In the genomic region with DNA sequence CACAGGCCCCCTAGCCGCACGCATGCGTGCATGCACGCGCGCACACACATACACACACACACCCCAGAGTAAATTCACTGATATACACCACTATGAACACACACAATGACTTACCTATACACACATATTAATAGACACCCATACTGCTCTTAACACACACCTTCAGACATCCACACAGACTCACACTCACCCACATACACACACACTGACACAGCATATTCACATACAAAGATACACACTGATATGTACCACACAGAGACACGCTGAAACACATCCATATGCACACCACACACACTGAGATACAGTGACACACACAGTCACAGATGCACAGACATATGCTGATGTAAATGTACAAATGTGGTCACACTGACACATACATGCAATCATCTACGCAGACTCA, we compare ENCODE assay signal across 30 cellular contexts. TPM values are rescaled to one million over a fixed set of nuclear protein-coding genes. Genes with fewer than 3 reads are reported as not detected.
DNase-seq lines count a peak whose midpoint lies in the region; ATAC-seq and TF ChIP-seq lines count a peak whose summit lies in the region.
"Had no signal": no experiment of that assay in that cellular context is flagged by ENCODE, and none has a peak within 500 bp of the region (broad histone marks: within the 10 kb centered on the region; RNA-seq: fewer than 3 reads in every experiment).

No MANE protein-coding gene starts in this region.

- intact Hi-C loops in cardiac septum (cut with DNase I) (no loop called here), Right ventricle myocardium superior (cut with DNase I) (no loop called here), lower leg skin (cut with DNase I; ENCODE audit: low total_unique reads) (no loop called here), mammary epithelial cell (cut with micrococcal nuclease) (no loop called here)

- peak overlapping the region; percentile 90 for H3K27ac ChIP-seq in caudate nucleus (ENCODE audit: low read depth, low read length)
- H3K27ac ChIP-seq in layer of hippocampus (ENCODE audit: low read depth, low read length), result peak overlapping the region; percentile 90
- no peak overlapping the region for H3K27ac ChIP-seq in mammary epithelial cell (ENCODE audit: insufficient read depth, low read depth, low read length)
- H3K27ac ChIP-seq: 22Rv1, HL-60, SJCRH30 had no signal

- dilution Hi-C loops in mammary epithelial cell (cut with HindIII; ENCODE audit: low sequenced_read_pairs), result no loop called here

- in situ Hi-C loops in mammary epithelial cell (cut with MboI; ENCODE audit: low sequenced_read_pairs in 2 of 2), result no loop called here

- no peak overlapping the region for H3K9ac ChIP-seq in mammary epithelial cell (ENCODE audit: insufficient read depth, low read length)

- TF ChIP-seq POLR2A in lower leg skin (IDR thresholded peaks at IDR 0.05), result no peak

- H3K4me3 ChIP-seq in lower leg skin (ENCODE audit: low read depth, poor library complexity, severe bottlenecking), result no peak overlapping the region
- H3K4me3 ChIP-seq in mammary epithelial cell (replicated peaks in 1 of 3; ENCODE audit: insufficient read depth in 1 of 3, low read depth in 2 of 3, low read length in 3 of 3), result no peak overlapping the region
- H3K4me3 ChIP-seq: SJCRH30 had no signal

- no peaks in the 10 kb centered on the region for H4K20me1 ChIP-seq in mammary epithelial cell (ENCODE audit: insufficient read depth, low read length)

- DNase-seq in cardiac septum (ENCODE audit: low spot score) (peak; percentile 62), Right ventricle myocardium superior (no peak), caudate nucleus (lab: John Stamatoyannopoulos, UW) (peak in 1 of 61 donors; percentile 10), lower leg skin (ENCODE audit: low spot score in 2 of 2) (no peak), mammary epithelial cell (no peak), NAMALWA (ENCODE audit: low spot score) (no peak)
- no peak for DNase-seq in stimulated activated CD4-positive, alpha-beta T cell treated with anti-CD3 and anti-CD28 coated beads, Interleukin-4, amount 100 ng/mL, for 1 hour
- DNase-seq: CD8-positive, alpha-beta memory T cell; DMS 273 treated with DMSO at 0.1 percent for 48 hours; DMS79; EL; GDM1; KBM-7; MV-4-11; NCI-H1105 treated with DMSO at 0.1 percent for 48 hours; NCI-H146; NCI-H1930; NCI-H2107; NCI-H446 treated with DMSO at 0.1 percent for 48 hours; NCI-H526; NK-92 treated with Interleukin-12 subunit alpha and Interleukin-12 subunit beta, amount 100 ng/mL, for 24 hours; PC-3 had no signal

- WGBS in lower leg skin, 2 donors, result 96 to 99% methylated on average over 8 of the region's 8 CpGs
- 95% methylated on average over 8 of the region's 8 CpGs for WGBS in mammary epithelial cell (ENCODE audit: low coverage, missing lambda C conversion rate)

- H3K9me3 ChIP-seq in mammary epithelial cell (replicated peaks; ENCODE audit: insufficient read depth, low read length), result no peaks in the 10 kb centered on the region
- H3K9me3 ChIP-seq: BE2C, SJCRH30 had no signal

- BruUV-seq in mammary epithelial cell (replicated peaks; lab: Mats Ljungman, UMichigan), result no TSS peak

- peak in 1 of 3 donors; percentile 32 for TF ChIP-seq CTCF in lower leg skin (IDR thresholded peaks at IDR 0.05)
- no peak for TF ChIP-seq CTCF in mammary epithelial cell (conservative IDR thresholded peaks at IDR 0.05 in 1 of 2, IDR thresholded peaks at IDR 0.05 in 1 of 2; ENCODE audit: extremely low read depth in 1 of 2, insufficient read depth in 1 of 2, low read depth in 1 of 2, low read length in 2 of 2)

- CTCF ChIA-PET in mammary epithelial cell (lab: Charles Lee; ENCODE audit: low non-redundant PET), result no interaction called here

- H3K79me2 ChIP-seq in mammary epithelial cell (ENCODE audit: insufficient read depth, low read length), result no peaks in the 10 kb centered on the region

- no peaks in the 10 kb centered on the region for H3K4me1 ChIP-seq in mammary epithelial cell (ENCODE audit: insufficient read depth, low read length)
- H3K4me1 ChIP-seq: BE2C, SJCRH30 had no signal

- H3K27me3 ChIP-seq in layer of hippocampus (ENCODE audit: control insufficient read depth, insufficient read depth, low read length), result no peaks in the 10 kb centered on the region
- no peaks in the 10 kb centered on the region for H3K27me3 ChIP-seq in mammary epithelial cell (ENCODE audit: insufficient read depth, low read length)
- H3K27me3 ChIP-seq: BE2C had no signal

- no peaks in the 10 kb centered on the region for H3K36me3 ChIP-seq in mammary epithelial cell (ENCODE audit: insufficient read depth, low read length)
- H3K36me3 ChIP-seq: BE2C, SJCRH30 had no signal

- H2AFZ ChIP-seq in mammary epithelial cell (ENCODE audit: low read depth, low read length), result no peak overlapping the region

- no peak overlapping the region for H3K4me2 ChIP-seq in mammary epithelial cell (ENCODE audit: insufficient read depth, low read depth, low read length)

- ATAC-seq in Right ventricle myocardium superior (ENCODE audit: poor library complexity), result no peak
- ATAC-seq: HCT116, PC-3 had no signal

RNA-seq across cellular contexts. Expression of gene SGK2, which starts 5.6 kb away (rescaled TPM):
- total RNA-seq in cardiac septum, result 0.70 TPM
- total RNA-seq in Right ventricle myocardium superior, result 0.38 TPM
- total RNA-seq in lower leg skin, result 10 to 100 TPM in 1 of 4 donors, 1 to 10 TPM in 3; 1.8 to 13.6 (median 5.3) TPM
- total RNA-seq in mammary epithelial cell, result under 1 TPM in 1 of 2 donors, not detected in 1; 0.33 TPM
- polyA plus RNA-seq in mammary epithelial cell, result not detected
- polyA minus RNA-seq in mammary epithelial cell, result not detected
- total RNA-seq: LHCN-M2 had no signal
- polyA plus RNA-seq: CD14-positive monocyte; CD8-positive, alpha-beta memory T cell had no signal

RNA-seq across cellular contexts. Expression of gene IFT52, which starts 26.3 kb away (rescaled TPM):
- total RNA-seq in cardiac septum (10.2 TPM), Right ventricle myocardium superior (5.5 TPM), lower leg skin (10 to 100 TPM in 3 of 4 donors, 1 to 10 TPM in 1; 8.5 to 17.2 (median 12.7) TPM), mammary epithelial cell (10 to 100 TPM; 21.5 to 31.2 TPM)
- polyA plus RNA-seq in mammary epithelial cell, result 18.7 TPM
- polyA minus RNA-seq in mammary epithelial cell, result 38.4 TPM

RNA-seq across cellular contexts. Expression of gene L3MBTL1, which starts 57.0 kb away (rescaled TPM):
- total RNA-seq in cardiac septum (7.9 TPM), Right ventricle myocardium superior (4.1 TPM), lower leg skin (10 to 100 TPM in 2 of 4 donors, 1 to 10 TPM in 2; 5.2 to 23.2 (median 9.7) TPM), mammary epithelial cell (10 to 100 TPM; 10.4 to 14.5 TPM)
- 1.8 TPM for polyA plus RNA-seq in mammary epithelial cell
- 2.9 TPM for polyA minus RNA-seq in mammary epithelial cell
